In the genomic region with DNA sequence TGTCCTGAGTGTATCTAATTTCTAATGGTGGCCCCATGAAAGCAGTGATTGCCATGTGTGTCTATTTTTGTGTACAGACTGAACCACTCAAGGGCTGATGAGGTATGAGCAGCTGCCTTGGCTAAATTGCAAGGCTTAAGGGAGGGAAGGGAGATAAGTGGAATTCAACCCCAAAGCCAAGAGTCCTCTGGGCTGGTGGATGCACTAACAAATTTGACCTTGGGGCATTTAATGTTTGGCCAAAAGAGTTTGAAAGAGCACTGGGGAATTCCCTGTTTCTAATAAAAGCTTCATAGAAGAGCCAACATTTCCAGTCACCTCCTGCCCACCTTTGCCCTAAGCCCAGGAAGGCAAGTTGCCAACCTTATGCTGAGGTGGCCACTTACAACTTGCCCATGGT, we compare ENCODE assay signal across 13 cellular contexts.
DNase-seq lines count a peak whose midpoint lies in the region; ATAC-seq and TF ChIP-seq lines count a peak whose summit lies in the region.
"Had no signal": no experiment of that assay in that cellular context is flagged by ENCODE, and none has a peak within 500 bp of the region (broad histone marks: within the 10 kb centered on the region; RNA-seq: fewer than 3 reads in every experiment).

No MANE protein-coding gene starts in this region.

- no peak overlapping the region for H3K4me3 Mint-ChIP-seq in stimulated activated naive CD8-positive, alpha-beta T cell treated with anti-CD3 and anti-CD28 coated beads, Interleukin-15, Interleukin-2, amounts not matched to agents 100 ng/mL and 50 ng/mL, for 24 hours
- no peak overlapping the region for H3K4me3 Mint-ChIP-seq in endothelial cell (ENCODE audit: unreplicated experiment)
- no peak overlapping the region for H3K4me3 Mint-ChIP-seq in WTC11

- TF ChIP-seq CTCF in endothelial cell (IDR thresholded peaks at IDR 0.05; ENCODE audit: unreplicated experiment) (no peak), WTC11 (IDR thresholded peaks at IDR 0.05) (no peak)

- H3K4me1 Mint-ChIP-seq in stimulated activated naive CD8-positive, alpha-beta T cell treated with anti-CD3 and anti-CD28 coated beads, Interleukin-15, Interleukin-2, amounts not matched to agents 100 ng/mL and 50 ng/mL, for 24 hours (ENCODE audit: low read depth): peaks cover 13% of the 10 kb centered on the region
- H3K4me1 Mint-ChIP-seq in endothelial cell (ENCODE audit: unreplicated experiment) (peaks cover 55% of the 10 kb centered on the region), WTC11 (peaks cover 28% of the 10 kb centered on the region)

- H3K27ac Mint-ChIP-seq in stimulated activated naive CD8-positive, alpha-beta T cell treated with anti-CD3 and anti-CD28 coated beads, Interleukin-15, Interleukin-2, amounts not matched to agents 100 ng/mL and 50 ng/mL, for 24 hours: peak overlapping the region; percentile 19
- H3K27ac Mint-ChIP-seq in endothelial cell (ENCODE audit: unreplicated experiment) (no peak overlapping the region), WTC11 (no peak overlapping the region)

- no peak for DNase-seq in stimulated activated naive CD8-positive, alpha-beta T cell treated with anti-CD3 and anti-CD28 coated beads, Interleukin-15, Interleukin-2, amounts not matched to agents 100 U/mL and 50 U/mL, for 24 hours
- DNase-seq in NCI-H748 (lab: John Stamatoyannopoulos, UW; ENCODE audit: unreplicated experiment) (peak; percentile 95), kidney tubule cell (ENCODE audit: low spot score) (peak; percentile 17), iPS-NIHi7 (ENCODE audit: extremely low spot score) (no peak), endothelial cell (ENCODE audit: low spot score) (no peak), WTC11 (ENCODE audit: low spot score) (no peak)
- DNase-seq: aorta; left colon; NCI-H2227 treated with DMSO at 0.1 percent for 48 hours; stimulated activated CD8-positive, alpha-beta memory T cell treated with anti-CD3 and anti-CD28 coated beads, Interleukin-4, amount 100 ng/mL, for 48 hours had no signal

- peaks cover 3% of the 10 kb centered on the region for H3K36me3 Mint-ChIP-seq in stimulated activated naive CD8-positive, alpha-beta T cell treated with anti-CD3 and anti-CD28 coated beads, Interleukin-15, Interleukin-2, amounts not matched to agents 100 ng/mL and 50 ng/mL, for 24 hours (ENCODE audit: low read depth)
- H3K36me3 Mint-ChIP-seq in endothelial cell (ENCODE audit: low read depth, unreplicated experiment): peaks cover 45% of the 10 kb centered on the region
- no peaks in the 10 kb centered on the region for H3K36me3 Mint-ChIP-seq in WTC11

- ATAC-seq in stimulated activated naive CD8-positive, alpha-beta T cell treated with anti-CD3 and anti-CD28 coated beads, Interleukin-15, Interleukin-2, amounts not matched to agents 100 U/mL and 50 U/mL, for 24 hours: no peak
- ATAC-seq in GM19328 (IDR thresholded peaks at IDR 0.05; ENCODE audit: unreplicated experiment): no peak
- no peak for ATAC-seq in WTC11
- ATAC-seq: gastroesophageal sphincter, left colon had no signal

- H3K9me3 Mint-ChIP-seq in stimulated activated naive CD8-positive, alpha-beta T cell treated with anti-CD3 and anti-CD28 coated beads, Interleukin-15, Interleukin-2, amounts not matched to agents 100 ng/mL and 50 ng/mL, for 24 hours: peaks cover 7% of the 10 kb centered on the region
- H3K9me3 Mint-ChIP-seq in endothelial cell (ENCODE audit: unreplicated experiment): no peaks in the 10 kb centered on the region
- H3K9me3 Mint-ChIP-seq in WTC11: 0 out of 2 replicates have a peak, but pooled peaks cover 6% of the 10 kb centered on the region

- peaks cover 11% of the 10 kb centered on the region for H3K27me3 Mint-ChIP-seq in stimulated activated naive CD8-positive, alpha-beta T cell treated with anti-CD3 and anti-CD28 coated beads, Interleukin-15, Interleukin-2, amounts not matched to agents 100 ng/mL and 50 ng/mL, for 24 hours
- H3K27me3 Mint-ChIP-seq in endothelial cell (ENCODE audit: unreplicated experiment) (peaks cover 6% of the 10 kb centered on the region), WTC11 (ENCODE audit: low read depth) (no peaks in the 10 kb centered on the region)

- CTCF ChIA-PET in WTC11 (lab: Charles Lee): interaction anchor here (1.5 kb wide), 1 partner anchor 18 kb away, joined by 4 read pairs; no protein-coding TSS in a partner anchor

- POLR2A ChIA-PET in WTC11 (lab: Charles Lee): no interaction called here

TF ChIP-seq in WTC11, 78 proteins besides CTCF, POLR2A, EP300 and RAD21 (continues in another document):
- no peak for TF ChIP-seq ZNF416 (CRISPR knock-in tag; IDR thresholded peaks at IDR 0.05)
- TF ChIP-seq, protein P1, sequence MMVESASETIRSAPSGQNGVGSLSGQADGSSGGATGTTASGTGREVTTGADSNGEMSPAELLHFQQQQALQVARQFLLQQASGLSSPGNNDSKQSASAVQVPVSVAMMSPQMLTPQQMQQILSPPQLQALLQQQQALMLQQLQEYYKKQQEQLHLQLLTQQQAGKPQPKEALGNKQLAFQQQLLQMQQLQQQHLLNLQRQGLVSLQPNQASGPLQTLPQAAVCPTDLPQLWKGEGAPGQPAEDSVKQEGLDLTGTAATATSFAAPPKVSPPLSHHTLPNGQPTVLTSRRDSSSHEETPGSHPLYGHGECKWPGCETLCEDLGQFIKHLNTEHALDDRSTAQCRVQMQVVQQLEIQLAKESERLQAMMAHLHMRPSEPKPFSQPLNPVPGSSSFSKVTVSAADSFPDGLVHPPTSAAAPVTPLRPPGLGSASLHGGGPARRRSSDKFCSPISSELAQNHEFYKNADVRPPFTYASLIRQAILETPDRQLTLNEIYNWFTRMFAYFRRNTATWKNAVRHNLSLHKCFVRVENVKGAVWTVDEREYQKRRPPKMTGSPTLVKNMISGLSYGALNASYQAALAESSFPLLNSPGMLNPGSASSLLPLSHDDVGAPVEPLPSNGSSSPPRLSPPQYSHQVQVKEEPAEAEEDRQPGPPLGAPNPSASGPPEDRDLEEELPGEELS (CRISPR knock-in tag; IDR thresholded peaks at IDR 0.05): no peak
- no peak for TF ChIP-seq GTF2I (CRISPR knock-in tag; conservative IDR thresholded peaks at IDR 0.05)
- TF ChIP-seq, protein P2, sequence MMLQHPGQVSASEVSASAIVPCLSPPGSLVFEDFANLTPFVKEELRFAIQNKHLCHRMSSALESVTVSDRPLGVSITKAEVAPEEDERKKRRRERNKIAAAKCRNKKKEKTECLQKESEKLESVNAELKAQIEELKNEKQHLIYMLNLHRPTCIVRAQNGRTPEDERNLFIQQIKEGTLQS (CRISPR knock-in tag; conservative IDR thresholded peaks at IDR 0.05): no peak
- TF ChIP-seq, protein P3, sequence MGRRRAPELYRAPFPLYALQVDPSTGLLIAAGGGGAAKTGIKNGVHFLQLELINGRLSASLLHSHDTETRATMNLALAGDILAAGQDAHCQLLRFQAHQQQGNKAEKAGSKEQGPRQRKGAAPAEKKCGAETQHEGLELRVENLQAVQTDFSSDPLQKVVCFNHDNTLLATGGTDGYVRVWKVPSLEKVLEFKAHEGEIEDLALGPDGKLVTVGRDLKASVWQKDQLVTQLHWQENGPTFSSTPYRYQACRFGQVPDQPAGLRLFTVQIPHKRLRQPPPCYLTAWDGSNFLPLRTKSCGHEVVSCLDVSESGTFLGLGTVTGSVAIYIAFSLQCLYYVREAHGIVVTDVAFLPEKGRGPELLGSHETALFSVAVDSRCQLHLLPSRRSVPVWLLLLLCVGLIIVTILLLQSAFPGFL (CRISPR knock-in tag; IDR thresholded peaks at IDR 0.05; ENCODE audit: borderline replicate concordance): no peak
- TF ChIP-seq, protein P4, sequence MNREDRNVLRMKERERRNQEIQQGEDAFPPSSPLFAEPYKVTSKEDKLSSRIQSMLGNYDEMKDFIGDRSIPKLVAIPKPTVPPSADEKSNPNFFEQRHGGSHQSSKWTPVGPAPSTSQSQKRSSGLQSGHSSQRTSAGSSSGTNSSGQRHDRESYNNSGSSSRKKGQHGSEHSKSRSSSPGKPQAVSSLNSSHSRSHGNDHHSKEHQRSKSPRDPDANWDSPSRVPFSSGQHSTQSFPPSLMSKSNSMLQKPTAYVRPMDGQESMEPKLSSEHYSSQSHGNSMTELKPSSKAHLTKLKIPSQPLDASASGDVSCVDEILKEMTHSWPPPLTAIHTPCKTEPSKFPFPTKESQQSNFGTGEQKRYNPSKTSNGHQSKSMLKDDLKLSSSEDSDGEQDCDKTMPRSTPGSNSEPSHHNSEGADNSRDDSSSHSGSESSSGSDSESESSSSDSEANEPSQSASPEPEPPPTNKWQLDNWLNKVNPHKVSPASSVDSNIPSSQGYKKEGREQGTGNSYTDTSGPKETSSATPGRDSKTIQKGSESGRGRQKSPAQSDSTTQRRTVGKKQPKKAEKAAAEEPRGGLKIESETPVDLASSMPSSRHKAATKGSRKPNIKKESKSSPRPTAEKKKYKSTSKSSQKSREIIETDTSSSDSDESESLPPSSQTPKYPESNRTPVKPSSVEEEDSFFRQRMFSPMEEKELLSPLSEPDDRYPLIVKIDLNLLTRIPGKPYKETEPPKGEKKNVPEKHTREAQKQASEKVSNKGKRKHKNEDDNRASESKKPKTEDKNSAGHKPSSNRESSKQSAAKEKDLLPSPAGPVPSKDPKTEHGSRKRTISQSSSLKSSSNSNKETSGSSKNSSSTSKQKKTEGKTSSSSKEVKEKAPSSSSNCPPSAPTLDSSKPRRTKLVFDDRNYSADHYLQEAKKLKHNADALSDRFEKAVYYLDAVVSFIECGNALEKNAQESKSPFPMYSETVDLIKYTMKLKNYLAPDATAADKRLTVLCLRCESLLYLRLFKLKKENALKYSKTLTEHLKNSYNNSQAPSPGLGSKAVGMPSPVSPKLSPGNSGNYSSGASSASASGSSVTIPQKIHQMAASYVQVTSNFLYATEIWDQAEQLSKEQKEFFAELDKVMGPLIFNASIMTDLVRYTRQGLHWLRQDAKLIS (CRISPR knock-in tag; IDR thresholded peaks at IDR 0.05; ENCODE audit: borderline replicate concordance): no peak
- no peak for TF ChIP-seq TEAD4 (CRISPR knock-in tag; IDR thresholded peaks at IDR 0.05)
- TF ChIP-seq PRRX2 (CRISPR knock-in tag; IDR thresholded peaks at IDR 0.05): no peak
- TF ChIP-seq NR2C2 (CRISPR knock-in tag; IDR thresholded peaks at IDR 0.05): no peak

Comparison
In these comparisons a context has a peak if more than half of its experiments do, and no peak if none do; other contexts are left out.
1. DNase-seq: peak in NCI-H748 (single experiment) and kidney tubule cell (single experiment); none in stimulated activated naive CD8-positive, alpha-beta T cell treated with anti-CD3 and anti-CD28 coated beads, Interleukin-15, Interleukin-2, amounts not matched to agents 100 U/mL and 50 U/mL, for 24 hours (single experiment), iPS-NIHi7 (single experiment), endothelial cell (single experiment) and WTC11 (single experiment).